ENCODE assay signal across 1 cellular context in the genomic region with DNA sequence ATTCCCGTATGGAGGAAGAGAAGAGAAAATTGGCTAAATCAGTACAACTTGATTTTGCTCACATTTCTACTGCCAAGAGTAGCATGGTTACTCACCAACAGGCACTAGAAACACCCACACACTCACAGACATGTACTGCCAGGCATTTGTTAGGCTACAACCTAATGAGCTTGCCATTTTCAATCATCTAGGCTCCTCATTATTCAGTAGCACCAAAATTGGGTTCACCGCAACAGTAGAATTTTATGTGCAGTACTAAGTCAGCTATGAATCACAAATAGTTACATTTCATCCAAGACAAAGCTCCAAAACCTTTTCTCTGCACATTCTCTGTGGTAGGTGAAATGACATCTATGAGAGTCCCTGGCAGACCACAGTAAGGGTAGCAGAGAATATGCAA.
TF ChIP-seq lines count a peak whose summit lies in the region.

No MANE protein-coding gene starts in this region.

TF ChIP-seq in H1, 55 proteins besides CTCF, POLR2A, EP300 and RAD21:
- TF ChIP-seq KDM5A (IDR thresholded peaks at IDR 0.05; ENCODE audit: low read length) (no peak), SAP30 (IDR thresholded peaks at IDR 0.05; ENCODE audit: insufficient read depth, insufficient replicate concordance, low read length) (no peak), POLR2AphosphoS5 (IDR thresholded peaks at IDR 0.05; ENCODE audit: low read depth, low read length) (no peak), HDAC6 (IDR thresholded peaks at IDR 0.05; ENCODE audit: low read depth, low read length) (no peak), CHD7 (IDR thresholded peaks at IDR 0.05; ENCODE audit: insufficient replicate concordance, low read length) (no peak), GABPA (IDR thresholded peaks at IDR 0.05; ENCODE audit: borderline replicate concordance, insufficient read depth, low read length) (no peak), CTBP2 (IDR thresholded peaks at IDR 0.05; ENCODE audit: borderline replicate concordance, insufficient read depth, insufficient read length, low read length) (no peak), PHF8 (conservative IDR thresholded peaks at IDR 0.05; ENCODE audit: low read depth, low read length) (no peak), CREB1 (IDR thresholded peaks at IDR 0.05) (no peak)
- TF ChIP-seq, protein P1, sequence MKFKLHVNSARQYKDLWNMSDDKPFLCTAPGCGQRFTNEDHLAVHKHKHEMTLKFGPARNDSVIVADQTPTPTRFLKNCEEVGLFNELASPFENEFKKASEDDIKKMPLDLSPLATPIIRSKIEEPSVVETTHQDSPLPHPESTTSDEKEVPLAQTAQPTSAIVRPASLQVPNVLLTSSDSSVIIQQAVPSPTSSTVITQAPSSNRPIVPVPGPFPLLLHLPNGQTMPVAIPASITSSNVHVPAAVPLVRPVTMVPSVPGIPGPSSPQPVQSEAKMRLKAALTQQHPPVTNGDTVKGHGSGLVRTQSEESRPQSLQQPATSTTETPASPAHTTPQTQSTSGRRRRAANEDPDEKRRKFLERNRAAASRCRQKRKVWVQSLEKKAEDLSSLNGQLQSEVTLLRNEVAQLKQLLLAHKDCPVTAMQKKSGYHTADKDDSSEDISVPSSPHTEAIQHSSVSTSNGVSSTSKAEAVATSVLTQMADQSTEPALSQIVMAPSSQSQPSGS (IDR thresholded peaks at IDR 0.05; ENCODE audit: low read length): no peak
TF ChIP-seq in H1: peak in this region for 0.
